Comparison of ENCODE assay signal across 14 cellular contexts in genomic region chr19:49853852-49854849, GRCh38. TPM values are rescaled to one million over a fixed set of nuclear protein-coding genes. Genes with fewer than 3 reads are reported as not detected.
DNase-seq lines count a peak whose midpoint lies in the region; ATAC-seq and TF ChIP-seq lines count a peak whose summit lies in the region.
"Had no signal": no experiment of that assay in that cellular context is flagged by ENCODE, and none has a peak within 500 bp of the region (broad histone marks: within the 10 kb centered on the region; RNA-seq: fewer than 3 reads in every experiment).

No MANE protein-coding gene starts in this region.

- H3K27ac Mint-ChIP-seq in activated naive CD4-positive, alpha-beta T cell treated with anti-CD3 and anti-CD28 coated beads, Interleukin-2, amount 50 U/mL, for 24 hours: no peak overlapping the region
- H3K27ac Mint-ChIP-seq in activated naive CD4-positive, alpha-beta T cell treated with anti-CD3 and anti-CD28 coated beads for 36 hours: no peak overlapping the region
- H3K27ac Mint-ChIP-seq in T-helper 17 cell: peak overlapping the region; percentile 69
- H3K27ac Mint-ChIP-seq in stimulated activated naive B cell treated with anti-CD40 and anti-IgM and Interleukin-4, amounts not matched to agents 10 μg/mL and 1 μg/mL and 100 μg/mL, for 72 hours: peak overlapping the region; percentile 89
- H3K27ac Mint-ChIP-seq: activated T-cell treated with anti-CD3 and anti-CD28 coated beads, Interleukin-2, amount 50 U/mL, for 72 hours had no signal

- H3K4me1 Mint-ChIP-seq in activated naive CD4-positive, alpha-beta T cell treated with anti-CD3 and anti-CD28 coated beads, Interleukin-2, amount 50 U/mL, for 24 hours: peaks cover 27% of the 10 kb centered on the region
- H3K4me1 Mint-ChIP-seq in activated naive CD4-positive, alpha-beta T cell treated with anti-CD3 and anti-CD28 coated beads for 36 hours (ENCODE audit: low read depth): peaks cover 29% of the 10 kb centered on the region
- H3K4me1 Mint-ChIP-seq in T-helper 17 cell: peaks cover 22% of the 10 kb centered on the region
- H3K4me1 Mint-ChIP-seq in stimulated activated naive B cell treated with anti-CD40 and anti-IgM and Interleukin-4, amounts not matched to agents 10 μg/mL and 1 μg/mL and 100 μg/mL, for 72 hours: peaks cover 32 to 53% of the 10 kb centered on the region in 2 donors

- peak overlapping the region; percentile 11 for H3K4me3 Mint-ChIP-seq in activated naive CD4-positive, alpha-beta T cell treated with anti-CD3 and anti-CD28 coated beads, Interleukin-2, amount 50 U/mL, for 24 hours
- no peak overlapping the region for H3K4me3 Mint-ChIP-seq in activated naive CD4-positive, alpha-beta T cell treated with anti-CD3 and anti-CD28 coated beads for 36 hours
- H3K4me3 Mint-ChIP-seq in T-helper 17 cell: peak overlapping the region; percentile 47
- peak overlapping the region in 1 of 2 donors; percentile 25 for H3K4me3 Mint-ChIP-seq in stimulated activated naive B cell treated with anti-CD40 and anti-IgM and Interleukin-4, amounts not matched to agents 10 μg/mL and 1 μg/mL and 100 μg/mL, for 72 hours

- no peak for TF ChIP-seq POLR2A in right lobe of liver (IDR thresholded peaks at IDR 0.05)

- TF ChIP-seq CTCF in right lobe of liver (IDR thresholded peaks at IDR 0.05): no peak

- intact Hi-C loops in activated naive CD4-positive, alpha-beta T cell treated with anti-CD3 and anti-CD28 coated beads for 36 hours (cut with micrococcal nuclease): loop anchor here (5.0 kb wide), 1 partner anchor 262 kb away; the partner anchor contains the start of gene PRR12
- intact Hi-C loops in right lobe of liver (cut with DNase I): no loop called here

- no peak for DNase-seq in activated naive CD4-positive, alpha-beta T cell treated with anti-CD3 and anti-CD28 coated beads for 36 hours
- DNase-seq in T-helper 17 cell (no peak), right lobe of liver (peak in 2 of 3 donors; percentile 50 to 58), NCI-H69 (lab: John Stamatoyannopoulos, UW) (no peak)
- DNase-seq in stimulated activated naive B cell treated with anti-CD40 and anti-IgM and Interleukin-4, amounts not matched to agents 10 μg/mL and 1 μg/mL and 100 μg/mL, for 72 hours: no peak
- no peak for DNase-seq in NK-92 treated with Interleukin-12 subunit alpha and Interleukin-12 subunit beta, amount 100 ng/mL, for 24 hours (lab: John Stamatoyannopoulos, UW)
- DNase-seq: activated T-cell treated with anti-CD3 and anti-CD28 coated beads, Interleukin-2, amount 50 U/mL, for 72 hours; central memory CD4-positive, alpha-beta T cell; NCI-H2029; posterior cingulate gyrus; T-helper 9 cell had no signal

- WGBS in right lobe of liver (ENCODE audit: insufficient coverage, low coverage, low lambda C conversion rate, missing lambda C conversion rate): 87% methylated on average over 6 of the region's 33 CpGs

- ATAC-seq in T-helper 17 cell (no peak), right lobe of liver (no peak), HG02588 (IDR thresholded peaks at IDR 0.05; ENCODE audit: unreplicated experiment) (no peak)
- ATAC-seq in stimulated activated naive B cell treated with anti-CD40 and anti-IgM and Interleukin-4, amounts not matched to agents 10 μg/mL and 1 μg/mL and 100 μg/mL, for 72 hours (replicated peaks): no peak
- ATAC-seq: activated T-cell treated with anti-CD3 and anti-CD28 coated beads, Interleukin-2, amount 50 U/mL, for 72 hours had no signal

- no peak overlapping the region for H3K4me3 ChIP-seq in right lobe of liver

- CTCF ChIA-PET in activated naive CD4-positive, alpha-beta T cell treated with anti-CD3 and anti-CD28 coated beads for 36 hours (lab: Charles Lee): interaction anchor here (0.5 kb wide), 1 partner anchor 349 kb away, joined by 4 read pairs; no protein-coding TSS in a partner anchor

- H3K27me3 Mint-ChIP-seq in activated naive CD4-positive, alpha-beta T cell treated with anti-CD3 and anti-CD28 coated beads, Interleukin-2, amount 50 U/mL, for 24 hours: no peaks in the 10 kb centered on the region
- H3K27me3 Mint-ChIP-seq in activated naive CD4-positive, alpha-beta T cell treated with anti-CD3 and anti-CD28 coated beads for 36 hours (ENCODE audit: low read depth): no peaks in the 10 kb centered on the region
- no peaks in the 10 kb centered on the region for H3K27me3 Mint-ChIP-seq in T-helper 17 cell
- H3K27me3 Mint-ChIP-seq in stimulated activated naive B cell treated with anti-CD40 and anti-IgM and Interleukin-4, amounts not matched to agents 10 μg/mL and 1 μg/mL and 100 μg/mL, for 72 hours: no peaks in the 10 kb centered on the region
- H3K27me3 Mint-ChIP-seq: IgD-negative memory B cell had no signal

- H3K36me3 ChIP-seq in right lobe of liver: peaks cover 0 to 29% (median 2%) of the 10 kb centered on the region in 4 donors

- no peaks in the 10 kb centered on the region for H3K27me3 ChIP-seq in right lobe of liver

- peaks cover 1% of the 10 kb centered on the region for H3K9me3 Mint-ChIP-seq in activated naive CD4-positive, alpha-beta T cell treated with anti-CD3 and anti-CD28 coated beads, Interleukin-2, amount 50 U/mL, for 24 hours
- H3K9me3 Mint-ChIP-seq in activated naive CD4-positive, alpha-beta T cell treated with anti-CD3 and anti-CD28 coated beads for 36 hours: peaks cover 7% of the 10 kb centered on the region
- H3K9me3 Mint-ChIP-seq in stimulated activated naive B cell treated with anti-CD40 and anti-IgM and Interleukin-4, amounts not matched to agents 10 μg/mL and 1 μg/mL and 100 μg/mL, for 72 hours: peaks cover 5 to 6% of the 10 kb centered on the region in 2 donors

- peaks cover 0 to 22% (median 6%) of the 10 kb centered on the region in 4 donors for H3K4me1 ChIP-seq in right lobe of liver

- H3K27ac ChIP-seq in right lobe of liver: no peak overlapping the region

- H3K9me3 ChIP-seq in T-helper 17 cell (ENCODE audit: control insufficient read depth, low read length, poor library complexity, severe bottlenecking): no peaks in the 10 kb centered on the region
- no peaks in the 10 kb centered on the region for H3K9me3 ChIP-seq in right lobe of liver

- H3K36me3 Mint-ChIP-seq in activated naive CD4-positive, alpha-beta T cell treated with anti-CD3 and anti-CD28 coated beads, Interleukin-2, amount 50 U/mL, for 24 hours: no peaks in the 10 kb centered on the region
- peaks cover 5% of the 10 kb centered on the region for H3K36me3 Mint-ChIP-seq in activated naive CD4-positive, alpha-beta T cell treated with anti-CD3 and anti-CD28 coated beads for 36 hours (ENCODE audit: low read depth)
- H3K36me3 Mint-ChIP-seq in T-helper 17 cell (ENCODE audit: low read depth): no peaks in the 10 kb centered on the region
- H3K36me3 Mint-ChIP-seq in stimulated activated naive B cell treated with anti-CD40 and anti-IgM and Interleukin-4, amounts not matched to agents 10 μg/mL and 1 μg/mL and 100 μg/mL, for 72 hours: peaks cover 28 to 44% of the 10 kb centered on the region in 2 donors

RNA-seq across cellular contexts. Expression of gene PTOV1, which starts 3.2 kb away (rescaled TPM):
- 10 to 100 TPM; 66.0 to 68.0 TPM for total RNA-seq in activated naive CD4-positive, alpha-beta T cell treated with anti-CD3 and anti-CD28 coated beads for 36 hours
- total RNA-seq in T-helper 17 cell (100 to 1,000 TPM; 125 to 162 TPM), right lobe of liver (10 to 100 TPM; 44.4 to 93.0 (median 69.6) TPM)

RNA-seq across cellular contexts. Expression of gene PNKP, which starts 13.2 kb away (rescaled TPM):
- 10 to 100 TPM; 64.4 to 65.9 TPM for total RNA-seq in activated naive CD4-positive, alpha-beta T cell treated with anti-CD3 and anti-CD28 coated beads for 36 hours
- total RNA-seq in T-helper 17 cell: 100 to 1,000 TPM; 170 to 196 TPM
- 10 to 100 TPM; 21.0 to 37.5 (median 27.9) TPM for total RNA-seq in right lobe of liver

RNA-seq across cellular contexts. Expression of gene AKT1S1, which starts 23.0 kb away (rescaled TPM):
- total RNA-seq in activated naive CD4-positive, alpha-beta T cell treated with anti-CD3 and anti-CD28 coated beads for 36 hours: 10 to 100 TPM; 13.3 to 14.2 TPM
- 10 to 100 TPM; 19.2 to 33.8 TPM for total RNA-seq in T-helper 17 cell
- total RNA-seq in right lobe of liver: 10 to 100 TPM; 18.2 to 27.0 (median 22.4) TPM

RNA-seq across cellular contexts. Expression of gene TBC1D17, which starts 23.4 kb away (rescaled TPM):
- 10 to 100 TPM; 29.8 to 32.4 TPM for total RNA-seq in activated naive CD4-positive, alpha-beta T cell treated with anti-CD3 and anti-CD28 coated beads for 36 hours
- total RNA-seq in T-helper 17 cell (10 to 100 TPM; 44.1 to 57.3 TPM), right lobe of liver (10 to 100 TPM; 12.6 to 38.1 (median 27.8) TPM)

RNA-seq across cellular contexts. Expression of gene MED25, which starts 36.1 kb away (rescaled TPM):
- total RNA-seq in activated naive CD4-positive, alpha-beta T cell treated with anti-CD3 and anti-CD28 coated beads for 36 hours: 10 to 100 TPM; 32.4 to 39.2 TPM
- 100 to 1,000 TPM in 1 of 2 donors, 10 to 100 TPM in 1; 94.8 to 108 TPM for total RNA-seq in T-helper 17 cell
- total RNA-seq in right lobe of liver: 10 to 100 TPM in 5 of 6 experiments, 1 to 10 TPM in 1; 9.9 to 16.3 (median 11.8) TPM

Comparison
In these comparisons a context has a peak if more than half of its experiments do, and no peak if none do; other contexts are left out.
1. H3K27ac Mint-ChIP-seq: peak in T-helper 17 cell (single experiment) and stimulated activated naive B cell treated with anti-CD40 and anti-IgM and Interleukin-4, amounts not matched to agents 10 μg/mL and 1 μg/mL and 100 μg/mL, for 72 hours (single experiment); none in activated naive CD4-positive, alpha-beta T cell treated with anti-CD3 and anti-CD28 coated beads, Interleukin-2, amount 50 U/mL, for 24 hours (single experiment) and activated naive CD4-positive, alpha-beta T cell treated with anti-CD3 and anti-CD28 coated beads for 36 hours (single experiment).
2. DNase-seq: peak in right lobe of liver (2 of 3); none in activated naive CD4-positive, alpha-beta T cell treated with anti-CD3 and anti-CD28 coated beads for 36 hours (single experiment), T-helper 17 cell (0 of 3), stimulated activated naive B cell treated with anti-CD40 and anti-IgM and Interleukin-4, amounts not matched to agents 10 μg/mL and 1 μg/mL and 100 μg/mL, for 72 hours (single experiment), NK-92 treated with Interleukin-12 subunit alpha and Interleukin-12 subunit beta, amount 100 ng/mL, for 24 hours (single experiment) and NCI-H69 (single experiment).